In the genomic region with DNA sequence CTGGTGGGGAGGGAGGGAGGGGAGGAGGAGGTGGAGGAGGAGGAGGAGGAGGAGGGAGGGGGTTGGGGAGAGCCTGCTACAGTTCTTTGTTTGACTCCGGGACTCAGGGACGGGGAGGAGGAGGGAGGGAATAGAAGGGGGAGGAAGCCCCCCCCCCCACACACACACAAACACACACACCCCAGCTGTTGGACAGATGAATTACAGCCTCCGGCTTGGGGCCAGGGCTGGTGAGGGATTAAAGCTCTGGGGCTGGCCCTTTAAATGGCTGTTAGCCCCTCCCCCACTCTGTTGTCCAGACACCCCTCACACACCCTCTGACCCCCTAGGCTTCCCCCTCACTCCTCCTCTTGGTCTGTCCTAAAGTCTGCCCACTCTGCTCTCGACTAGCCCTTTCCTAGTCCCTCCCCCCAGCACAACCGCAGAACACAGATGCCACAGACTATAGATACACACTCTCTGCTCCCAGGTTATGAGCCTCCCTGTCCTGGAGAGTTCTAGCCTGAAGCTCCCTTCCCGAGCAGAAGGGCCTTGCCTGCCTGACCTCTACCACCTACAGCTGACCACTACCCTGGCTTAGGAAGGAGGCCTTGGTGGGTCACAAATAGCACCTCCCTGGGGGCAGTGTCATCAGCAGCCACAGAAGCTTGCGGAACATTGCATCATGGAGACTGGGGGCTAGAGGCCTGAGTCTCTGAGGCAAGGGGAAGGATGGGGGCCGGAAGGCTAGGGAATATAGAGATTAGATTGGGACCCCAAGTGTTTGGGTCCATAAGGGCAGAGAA, we compare ENCODE assay signal across 8 cellular contexts. TPM values are rescaled to one million over a fixed set of nuclear protein-coding genes. Genes with fewer than 3 reads are reported as not detected.
DNase-seq lines count a peak whose midpoint lies in the region; ATAC-seq and TF ChIP-seq lines count a peak whose summit lies in the region.

No MANE protein-coding gene starts in this region.

- peaks cover 24% of the 10 kb centered on the region for H3K36me3 Mint-ChIP-seq in activated CD4-positive, alpha-beta T cell treated with anti-CD3 and anti-CD28 coated beads, Interleukin-2, amount 10 ng/mL, durations not matched to agents 24 days and 14 days (ENCODE audit: low read depth)
- peaks cover 2% of the 10 kb centered on the region in 2 donors for H3K36me3 Mint-ChIP-seq in activated T-cell treated with anti-CD3 and anti-CD28 coated beads, Interleukin-2, amount 50 U/mL, for 72 hours (ENCODE audit: insufficient read depth in 2 of 2)

- H3K4me1 ChIP-seq in psoas muscle, result peaks cover 37% of the 10 kb centered on the region

- intact Hi-C loops in activated CD4-positive, alpha-beta T cell treated with anti-CD3 and anti-CD28 coated beads, Interleukin-2, amount 10 ng/mL, durations not matched to agents 24 days and 14 days (cut with micrococcal nuclease), result loop anchor here (10.0 kb wide), 1 partner anchor 264 kb away; a partner anchor contains a TSS
- intact Hi-C loops in head of caudate nucleus (cut with DNase I) (loop anchor here (5.0 kb wide), 1 partner anchor 49 kb away; a partner anchor contains a TSS), psoas muscle (cut with DNase I) (no loop called here)

- H3K9me3 ChIP-seq in psoas muscle, result no peaks in the 10 kb centered on the region

- H3K27me3 ChIP-seq in psoas muscle (ENCODE audit: insufficient read depth in 3 of 3, low read length in 2 of 3), result no peaks in the 10 kb centered on the region

- peaks cover 68% of the 10 kb centered on the region for H3K4me1 Mint-ChIP-seq in activated CD4-positive, alpha-beta T cell treated with anti-CD3 and anti-CD28 coated beads, Interleukin-2, amount 10 ng/mL, durations not matched to agents 24 days and 14 days
- H3K4me1 Mint-ChIP-seq in activated T-cell treated with anti-CD3 and anti-CD28 coated beads, Interleukin-2, amount 50 U/mL, for 72 hours (ENCODE audit: low read depth), result peaks cover 67% of the 10 kb centered on the region

- peak overlapping the region; percentile 99 for H3K27ac ChIP-seq in psoas muscle

- H3K4me3 ChIP-seq in psoas muscle, result peak overlapping the region; percentile 56

- peak overlapping the region; percentile 79 for H3K27ac Mint-ChIP-seq in activated CD4-positive, alpha-beta T cell treated with anti-CD3 and anti-CD28 coated beads, Interleukin-2, amount 10 ng/mL, durations not matched to agents 24 days and 14 days
- H3K27ac Mint-ChIP-seq in activated T-cell treated with anti-CD3 and anti-CD28 coated beads, Interleukin-2, amount 50 U/mL, for 72 hours, result peak overlapping the region; percentile 88

- ATAC-seq in activated T-cell treated with anti-CD3 and anti-CD28 coated beads, Interleukin-2, amount 50 U/mL, for 72 hours (replicated peaks in 1 of 2), result no peak
- ATAC-seq in psoas muscle, result no peak

- TF ChIP-seq CTCF in psoas muscle (IDR thresholded peaks at IDR 0.05), result no peak

- H3K9me3 Mint-ChIP-seq in activated CD4-positive, alpha-beta T cell treated with anti-CD3 and anti-CD28 coated beads, Interleukin-2, amount 10 ng/mL, durations not matched to agents 24 days and 14 days, result no peaks in the 10 kb centered on the region
- H3K9me3 Mint-ChIP-seq in activated T-cell treated with anti-CD3 and anti-CD28 coated beads, Interleukin-2, amount 50 U/mL, for 72 hours, result no peaks in the 10 kb centered on the region

- peak overlapping the region; percentile 87 for H3K4me3 Mint-ChIP-seq in activated CD4-positive, alpha-beta T cell treated with anti-CD3 and anti-CD28 coated beads, Interleukin-2, amount 10 ng/mL, durations not matched to agents 24 days and 14 days
- peak overlapping the region; percentile 85 to 100 for H3K4me3 Mint-ChIP-seq in activated T-cell treated with anti-CD3 and anti-CD28 coated beads, Interleukin-2, amount 50 U/mL, for 72 hours

- peak; percentile 75 for DNase-seq in activated CD4-positive, alpha-beta T cell treated with anti-CD3 and anti-CD28 coated beads, Interleukin-2, amount 10 ng/mL, durations not matched to agents 24 days and 14 days
- DNase-seq in activated CD4-positive, alpha-beta T cell treated with anti-CD3 and anti-CD28 coated beads, Interleukin-2, amount 50 U/mL, for 1 hour, result no peak
- DNase-seq in NCI-H1694 treated with DMSO at 0.1 percent for 48 hours (lab: John Stamatoyannopoulos, UW) (peak; percentile 42), head of caudate nucleus (peak in 22 of 42 donors; percentile 31 to 79 (median 56)), psoas muscle (peak in 1 of 2 donors; percentile 74), OCI-M2 (lab: John Stamatoyannopoulos, UW; ENCODE audit: unreplicated experiment) (no peak), activated gamma-delta T cell (lab: John Stamatoyannopoulos, UW) (no peak)
- DNase-seq in activated T-cell treated with anti-CD3 and anti-CD28 coated beads, Interleukin-2, amount 50 U/mL, for 72 hours, result peak; percentile 58 to 64

- peaks cover 0 to 9% of the 10 kb centered on the region in 2 donors for H3K36me3 ChIP-seq in psoas muscle (ENCODE audit: insufficient read depth in 1 of 2, low read depth in 1 of 2)

- WGBS in psoas muscle, 3 donors, result 15 to 21% (median 18%) methylated on average over 6 to 8 of the region's 8 CpGs

- peaks cover 3% of the 10 kb centered on the region for H3K27me3 Mint-ChIP-seq in activated CD4-positive, alpha-beta T cell treated with anti-CD3 and anti-CD28 coated beads, Interleukin-2, amount 10 ng/mL, durations not matched to agents 24 days and 14 days
- no peaks in the 10 kb centered on the region for H3K27me3 Mint-ChIP-seq in activated T-cell treated with anti-CD3 and anti-CD28 coated beads, Interleukin-2, amount 50 U/mL, for 72 hours (ENCODE audit: low read depth)

RNA-seq across cellular contexts. Expression of a gene that starts 4.5 kb away (rescaled TPM):
- 121 and 128 TPM in 2 replicates for total RNA-seq in activated CD4-positive, alpha-beta T cell treated with anti-CD3 and anti-CD28 coated beads, Interleukin-2, amount 10 ng/mL, durations not matched to agents 24 days and 14 days
- total RNA-seq in activated T-cell treated with anti-CD3 and anti-CD28 coated beads, Interleukin-2, amount 50 U/mL, for 72 hours, result 10 to 100 TPM; 73.7 to 83.5 TPM
- total RNA-seq in psoas muscle, result 10 to 100 TPM; 11.8 to 26.0 (median 17.9) TPM
- 10 to 100 TPM in 1 of 3 donors, 1 to 10 TPM in 2; 2.8 to 16.6 (median 6.3) TPM for polyA plus RNA-seq in psoas muscle

RNA-seq across cellular contexts. Expression of a gene that starts 16.4 kb away (rescaled TPM):
- total RNA-seq in activated CD4-positive, alpha-beta T cell treated with anti-CD3 and anti-CD28 coated beads, Interleukin-2, amount 10 ng/mL, durations not matched to agents 24 days and 14 days, result 6.1 and 7.1 TPM in 2 replicates
- total RNA-seq in activated T-cell treated with anti-CD3 and anti-CD28 coated beads, Interleukin-2, amount 50 U/mL, for 72 hours, result 1 to 10 TPM; 5.2 to 5.3 TPM
- 10 to 100 TPM; 16.3 to 31.3 (median 19.0) TPM for total RNA-seq in psoas muscle
- polyA plus RNA-seq in psoas muscle, result 10 to 100 TPM; 24.0 to 57.4 (median 42.6) TPM

RNA-seq across cellular contexts. Expression of a gene that starts 18.9 kb away (rescaled TPM):
- total RNA-seq in activated CD4-positive, alpha-beta T cell treated with anti-CD3 and anti-CD28 coated beads, Interleukin-2, amount 10 ng/mL, durations not matched to agents 24 days and 14 days, result 45.2 and 47.5 TPM in 2 replicates
- 10 to 100 TPM; 42.7 to 43.5 TPM for total RNA-seq in activated T-cell treated with anti-CD3 and anti-CD28 coated beads, Interleukin-2, amount 50 U/mL, for 72 hours
- total RNA-seq in psoas muscle, result 10 to 100 TPM; 60.8 to 95.4 (median 73.3) TPM
- polyA plus RNA-seq in psoas muscle, result 100 to 1,000 TPM; 104 to 148 (median 109) TPM

RNA-seq across cellular contexts. Expression of a gene that starts 19.3 kb away (rescaled TPM):
- total RNA-seq in activated CD4-positive, alpha-beta T cell treated with anti-CD3 and anti-CD28 coated beads, Interleukin-2, amount 10 ng/mL, durations not matched to agents 24 days and 14 days, result 12.7 and 14.0 TPM in 2 replicates
- total RNA-seq in activated T-cell treated with anti-CD3 and anti-CD28 coated beads, Interleukin-2, amount 50 U/mL, for 72 hours, result 10 to 100 TPM in 1 of 2 donors, 1 to 10 TPM in 1; 6.7 to 10.2 TPM
- 10 to 100 TPM in 2 of 4 donors, 1 to 10 TPM in 2; 9.9 to 11.9 (median 10.2) TPM for total RNA-seq in psoas muscle
- polyA plus RNA-seq in psoas muscle, result 10 to 100 TPM in 2 of 3 donors, 1 to 10 TPM in 1; 7.1 to 31.7 (median 10.4) TPM

RNA-seq across cellular contexts. Expression of a gene that starts 50.1 kb away (rescaled TPM):
- 152 and 158 TPM in 2 replicates for total RNA-seq in activated CD4-positive, alpha-beta T cell treated with anti-CD3 and anti-CD28 coated beads, Interleukin-2, amount 10 ng/mL, durations not matched to agents 24 days and 14 days
- total RNA-seq in activated T-cell treated with anti-CD3 and anti-CD28 coated beads, Interleukin-2, amount 50 U/mL, for 72 hours, result 100 to 1,000 TPM; 133 to 140 TPM
- total RNA-seq in psoas muscle, result 10 to 100 TPM in 1 of 4 donors, 1 to 10 TPM in 3; 5.8 to 13.1 (median 7.5) TPM
- polyA plus RNA-seq in psoas muscle, result 1 to 10 TPM; 3.3 to 6.9 (median 6.8) TPM

Comparison
In these comparisons a context has a peak if more than half of its experiments do, and no peak if none do; other contexts are left out.
1. DNase-seq: peak in activated CD4-positive, alpha-beta T cell treated with anti-CD3 and anti-CD28 coated beads, Interleukin-2, amount 10 ng/mL, durations not matched to agents 24 days and 14 days (single experiment), NCI-H1694 treated with DMSO at 0.1 percent for 48 hours (single experiment), activated T-cell treated with anti-CD3 and anti-CD28 coated beads, Interleukin-2, amount 50 U/mL, for 72 hours (2 of 2) and head of caudate nucleus (22 of 42); none in activated CD4-positive, alpha-beta T cell treated with anti-CD3 and anti-CD28 coated beads, Interleukin-2, amount 50 U/mL, for 1 hour (single experiment), OCI-M2 (single experiment) and activated gamma-delta T cell (single experiment).
2. intact Hi-C loops: an anchor here in activated CD4-positive, alpha-beta T cell treated with anti-CD3 and anti-CD28 coated beads, Interleukin-2, amount 10 ng/mL, durations not matched to agents 24 days and 14 days (10.0 kb wide) and head of caudate nucleus (5.0 kb wide); none called in psoas muscle.